ENCODE assay signal across 18 cellular contexts in genomic region chr5:96001262-96001661, GRCh38.
"Had no signal": no experiment of that assay in that cellular context is flagged by ENCODE, and none has a peak within 500 bp of the region (broad histone marks: within the 10 kb centered on the region; RNA-seq: fewer than 3 reads in every experiment).

No MANE protein-coding gene starts in this region.

- H3K27me3 ChIP-seq: breast epithelium, neural progenitor cell, ovary, tibial nerve, vagina had no signal

- H3K27me3 Mint-ChIP-seq: activated naive CD8-positive, alpha-beta T cell treated with anti-CD3 and anti-CD28 coated beads for 36 hours had no signal

- H3K4me3 Mint-ChIP-seq: activated naive CD8-positive, alpha-beta T cell treated with anti-CD3 and anti-CD28 coated beads for 36 hours; effector memory CD8-positive, alpha-beta T cell; naive B cell; neural progenitor cell had no signal

- ATAC-seq: effector memory CD8-positive, alpha-beta T cell had no signal

- H3K4me1 Mint-ChIP-seq: naive B cell, neural progenitor cell had no signal

- H3K36me3 Mint-ChIP-seq: activated naive CD8-positive, alpha-beta T cell treated with anti-CD3 and anti-CD28 coated beads for 36 hours; neural progenitor cell had no signal

- H3K27ac Mint-ChIP-seq: activated naive CD8-positive, alpha-beta T cell treated with anti-CD3 and anti-CD28 coated beads for 36 hours; effector memory CD8-positive, alpha-beta T cell; naive B cell; neural progenitor cell had no signal

- H3K9me3 Mint-ChIP-seq: activated naive CD8-positive, alpha-beta T cell treated with anti-CD3 and anti-CD28 coated beads for 36 hours; effector memory CD8-positive, alpha-beta T cell; neural progenitor cell had no signal

- H3K27ac ChIP-seq: breast epithelium, neural progenitor cell, ovary, tibial nerve, vagina had no signal

- DNase-seq: activated CD4-positive, alpha-beta T cell treated with anti-CD3 and anti-CD28 coated beads, Interleukin-2, amount 50 U/mL, for 1 hour; activated CD8-positive, alpha-beta memory T cell treated with anti-CD3 and anti-CD28 coated beads for 24 hours; activated gamma-delta T cell treated with Interleukin-2 at 50 U/mL for 16 hours; activated naive CD8-positive, alpha-beta T cell treated with anti-CD3 and anti-CD28 coated beads for 36 hours; cerebellar nuclear complex; dermis blood vessel endothelial cell; effector memory CD8-positive, alpha-beta T cell; foreskin melanocyte; naive B cell; ovary; stimulated activated CD4-positive, alpha-beta T cell treated with anti-CD3 and anti-CD28 coated beads, Interleukin-2, amount 100 ng/mL, for 48 hours; stimulated activated naive CD4-positive, alpha-beta T cell; substantia nigra; T-helper 2 cell had no signal

- H3K36me3 ChIP-seq: breast epithelium, neural progenitor cell, ovary, tibial nerve, vagina had no signal

- H3K9me3 ChIP-seq: breast epithelium, ovary, tibial nerve, vagina had no signal

- H3K4me3 ChIP-seq: breast epithelium, neural progenitor cell, ovary, tibial nerve, vagina had no signal

- H3K4me1 ChIP-seq: breast epithelium, neural progenitor cell, tibial nerve, vagina had no signal
